16 cellular contexts compared by ENCODE assay signal in genomic region chr9:19935422-19935821, GRCh38.
"Had no signal": no experiment of that assay in that cellular context is flagged by ENCODE, and none has a peak within 500 bp of the region (broad histone marks: within the 10 kb centered on the region; RNA-seq: fewer than 3 reads in every experiment).

No MANE protein-coding gene starts in this region.

- H3K27me3 ChIP-seq: esophagus muscularis mucosa, hepatocyte had no signal

- H3K36me3 ChIP-seq: esophagus muscularis mucosa, left ventricle myocardium inferior, prostate gland had no signal

- H3K9me3 ChIP-seq: esophagus muscularis mucosa, left ventricle myocardium inferior, prostate gland had no signal

- DNase-seq: activated CD4-positive, alpha-beta T cell treated with anti-CD3 and anti-CD28 coated beads for 4 hours; activated CD8-positive, alpha-beta memory T cell treated with anti-CD3 and anti-CD28 coated beads, Interleukin-2, amount 50 U/mL, for 48 hours; activated CD8-positive, alpha-beta T cell treated with anti-CD3 and anti-CD28 coated beads, Interleukin-2, amount 10 ng/mL, durations not matched to agents 7 days and 5 days; activated naive CD8-positive, alpha-beta T cell treated with anti-CD3 and anti-CD28 coated beads for 36 hours; amygdala; kidney; left ventricle myocardium inferior; mesendoderm; natural killer cell; occipital lobe; right cardiac atrium; T-helper 17 cell had no signal

- H3K27ac ChIP-seq: coronary artery, esophagus muscularis mucosa, hepatocyte, left ventricle myocardium inferior, prostate gland had no signal

- ATAC-seq: activated CD8-positive, alpha-beta T cell treated with anti-CD3 and anti-CD28 coated beads, Interleukin-2, amount 10 ng/mL, durations not matched to agents 7 days and 5 days; natural killer cell; T-helper 17 cell had no signal

- H3K4me1 ChIP-seq: prostate gland had no signal
